ENCODE assay signal across 28 cellular contexts in genomic region chr9:31393240-31393639, GRCh38.
DNase-seq lines count a peak whose midpoint lies in the region; ATAC-seq and TF ChIP-seq lines count a peak whose summit lies in the region.
"Had no signal": no experiment of that assay in that cellular context is flagged by ENCODE, and none has a peak within 500 bp of the region (broad histone marks: within the 10 kb centered on the region; RNA-seq: fewer than 3 reads in every experiment).

No MANE protein-coding gene starts in this region.

- ATAC-seq in T-cell (replicated peaks in 1 of 4) (peak in 2 of 4 experiments; percentile 36 to 40), foreskin keratinocyte (no peak)
- peak; percentile 49 to 65 for ATAC-seq in stimulated activated naive B cell treated with anti-CD40 and anti-IgM and Interleukin-4, amounts not matched to agents 10 μg/mL and 1 μg/mL and 100 μg/mL, for 72 hours (replicated peaks)
- ATAC-seq: activated CD4-positive, alpha-beta T cell treated with anti-CD3 and anti-CD28 coated beads for 36 hours; activated CD8-positive, alpha-beta T cell treated with anti-CD3 and anti-CD28 coated beads, Interleukin-2, amount 10 ng/mL, durations not matched to agents 7 days and 5 days; activated T-helper 17 cell treated with anti-CD3 and anti-CD28 coated beads, Interleukin-2, amount 50 U/mL, for 72 hours; left lobe of liver; sciatic nerve had no signal

- no peak overlapping the region for H3K27ac ChIP-seq in mammary epithelial cell (ENCODE audit: insufficient read depth, low read depth, low read length)
- H3K27ac ChIP-seq in foreskin keratinocyte: peak overlapping the region; percentile 24
- H3K27ac ChIP-seq: neutrophil, prostate gland, tibial artery, vagina had no signal

- H3K4me3 ChIP-seq in mammary epithelial cell (replicated peaks in 1 of 3; ENCODE audit: insufficient read depth in 1 of 3, low read depth in 2 of 3, low read length in 3 of 3): no peak overlapping the region
- H3K4me3 ChIP-seq: prostate gland, tibial artery, vagina had no signal

- H3K4me3 Mint-ChIP-seq in MCF 10A (ENCODE audit: unreplicated experiment) (no peak overlapping the region), T-cell (no peak overlapping the region)
- H3K4me3 Mint-ChIP-seq in stimulated activated naive B cell treated with anti-CD40 and anti-IgM and Interleukin-4, amounts not matched to agents 10 μg/mL and 1 μg/mL and 100 μg/mL, for 72 hours: no peak overlapping the region
- no peak overlapping the region for H3K4me3 Mint-ChIP-seq in T-helper 2 cell treated with Interferon-gamma antibody and Interleukin-4, amounts not matched to agents 5 μg/mL and 100 μg/mL, for 36 hours
- H3K4me3 Mint-ChIP-seq: activated CD4-positive, alpha-beta T cell treated with anti-CD3 and anti-CD28 coated beads for 36 hours; activated CD8-positive, alpha-beta T cell treated with anti-CD3 and anti-CD28 coated beads, Interleukin-2, amount 10 ng/mL, durations not matched to agents 7 days and 5 days; activated naive CD4-positive, alpha-beta T cell treated with anti-CD3 and anti-CD28 coated beads, Interleukin-2, amount 10 ng/mL, durations not matched to agents 7 days and 5 days; activated T-helper 17 cell treated with anti-CD3 and anti-CD28 coated beads, Interleukin-2, amount 50 U/mL, for 72 hours; T-helper 1 cell treated with Interleukin-12 subunit alpha and Interleukin-12 subunit beta and Interleukin-4 antibody, amounts not matched to agents 30 μg/mL and 1 μg/mL, for 36 hours had no signal

- BruUV-seq in mammary epithelial cell (replicated peaks; lab: Mats Ljungman, UMichigan) (no TSS peak), MCF 10A (replicated peaks; lab: Mats Ljungman, UMichigan) (no TSS peak)

- CTCF ChIA-PET in mammary epithelial cell (lab: Charles Lee; ENCODE audit: low non-redundant PET): no interaction called here
- CTCF ChIA-PET in MCF 10A (lab: Yijun Ruan, JAX): interaction anchor here (0.7 kb wide), 1 partner anchor 1272 kb away, joined by 3 read pairs; no protein-coding TSS in a partner anchor
- CTCF ChIA-PET in T-cell (lab: Charles Lee): no interaction called here

- H4K20me1 ChIP-seq in mammary epithelial cell (ENCODE audit: insufficient read depth, low read length): no peaks in the 10 kb centered on the region

- no peak overlapping the region for H3K9ac ChIP-seq in mammary epithelial cell (ENCODE audit: insufficient read depth, low read length)

- no peaks in the 10 kb centered on the region for H3K36me3 Mint-ChIP-seq in MCF 10A (ENCODE audit: insufficient read depth, unreplicated experiment)
- H3K36me3 Mint-ChIP-seq in T-cell: no peaks in the 10 kb centered on the region
- H3K36me3 Mint-ChIP-seq in stimulated activated naive B cell treated with anti-CD40 and anti-IgM and Interleukin-4, amounts not matched to agents 10 μg/mL and 1 μg/mL and 100 μg/mL, for 72 hours: no peaks in the 10 kb centered on the region
- H3K36me3 Mint-ChIP-seq in T-helper 2 cell treated with Interferon-gamma antibody and Interleukin-4, amounts not matched to agents 5 μg/mL and 100 μg/mL, for 36 hours (ENCODE audit: low read depth): no peaks in the 10 kb centered on the region
- H3K36me3 Mint-ChIP-seq: activated naive CD4-positive, alpha-beta T cell treated with anti-CD3 and anti-CD28 coated beads, Interleukin-2, amount 10 ng/mL, durations not matched to agents 7 days and 5 days had no signal

- dilution Hi-C loops in mammary epithelial cell (cut with HindIII; ENCODE audit: low sequenced_read_pairs): no loop called here

- H3K9me3 Mint-ChIP-seq in MCF 10A (ENCODE audit: unreplicated experiment) (no peaks in the 10 kb centered on the region), T-cell (peaks cover 0 to 2% (median 0%) of the 10 kb centered on the region in 3 donors)
- no peaks in the 10 kb centered on the region for H3K9me3 Mint-ChIP-seq in stimulated activated naive B cell treated with anti-CD40 and anti-IgM and Interleukin-4, amounts not matched to agents 10 μg/mL and 1 μg/mL and 100 μg/mL, for 72 hours
- H3K9me3 Mint-ChIP-seq in T-helper 2 cell treated with Interferon-gamma antibody and Interleukin-4, amounts not matched to agents 5 μg/mL and 100 μg/mL, for 36 hours: peaks cover 4% of the 10 kb centered on the region
- H3K9me3 Mint-ChIP-seq: activated naive CD4-positive, alpha-beta T cell treated with anti-CD3 and anti-CD28 coated beads, Interleukin-2, amount 10 ng/mL, durations not matched to agents 7 days and 5 days; T-helper 1 cell treated with Interleukin-12 subunit alpha and Interleukin-12 subunit beta and Interleukin-4 antibody, amounts not matched to agents 30 μg/mL and 1 μg/mL, for 36 hours had no signal

- H3K4me1 ChIP-seq in mammary epithelial cell (ENCODE audit: insufficient read depth, low read length) (no peaks in the 10 kb centered on the region), foreskin keratinocyte (no peaks in the 10 kb centered on the region)
- H3K4me1 ChIP-seq: prostate gland, tibial artery had no signal

- TF ChIP-seq CTCF in mammary epithelial cell (conservative IDR thresholded peaks at IDR 0.05 in 1 of 2, IDR thresholded peaks at IDR 0.05 in 1 of 2; ENCODE audit: extremely low read depth in 1 of 2, insufficient read depth in 1 of 2, low read depth in 1 of 2, low read length in 2 of 2): no peak
- TF ChIP-seq CTCF in MCF 10A (IDR thresholded peaks at IDR 0.05; ENCODE audit: unreplicated experiment): no peak
- no peak for TF ChIP-seq CTCF in foreskin keratinocyte (conservative IDR thresholded peaks at IDR 0.05)

- H3K4me2 ChIP-seq in mammary epithelial cell (ENCODE audit: insufficient read depth, low read depth, low read length): no peak overlapping the region

- POLR2A ChIA-PET in MCF 10A (lab: Yijun Ruan, JAX) (interaction anchor here (0.7 to 1.1 kb wide), 2 partner anchors 69 to 121 kb away, joined by 3 read pairs; no protein-coding TSS in a partner anchor), T-cell (lab: Charles Lee) (interaction anchor here in 1 of 2 donors (0.7 kb wide), 1 partner anchor 51 kb away, joined by 4 read pairs; no protein-coding TSS in a partner anchor)

- in situ Hi-C loops in mammary epithelial cell (cut with MboI; ENCODE audit: low sequenced_read_pairs in 2 of 2): no loop called here

- H3K27me3 Mint-ChIP-seq in MCF 10A (ENCODE audit: insufficient read depth, unreplicated experiment) (no peaks in the 10 kb centered on the region), T-cell (no peaks in the 10 kb centered on the region)
- H3K27me3 Mint-ChIP-seq in stimulated activated naive B cell treated with anti-CD40 and anti-IgM and Interleukin-4, amounts not matched to agents 10 μg/mL and 1 μg/mL and 100 μg/mL, for 72 hours: peaks cover 0 to 6% of the 10 kb centered on the region in 2 donors
- H3K27me3 Mint-ChIP-seq in T-helper 2 cell treated with Interferon-gamma antibody and Interleukin-4, amounts not matched to agents 5 μg/mL and 100 μg/mL, for 36 hours (ENCODE audit: low read depth): no peaks in the 10 kb centered on the region
- H3K27me3 Mint-ChIP-seq: activated CD4-positive, alpha-beta T cell treated with anti-CD3 and anti-CD28 coated beads for 36 hours; activated naive CD4-positive, alpha-beta T cell treated with anti-CD3 and anti-CD28 coated beads, Interleukin-2, amount 10 ng/mL, durations not matched to agents 7 days and 5 days; activated T-helper 17 cell treated with anti-CD3 and anti-CD28 coated beads, Interleukin-2, amount 50 U/mL, for 72 hours had no signal

- peaks cover 10% of the 10 kb centered on the region for H3K4me1 Mint-ChIP-seq in MCF 10A (ENCODE audit: insufficient read depth, unreplicated experiment)
- H3K4me1 Mint-ChIP-seq in T-cell: peaks cover 18 to 24% (median 23%) of the 10 kb centered on the region in 3 donors
- H3K4me1 Mint-ChIP-seq in stimulated activated naive B cell treated with anti-CD40 and anti-IgM and Interleukin-4, amounts not matched to agents 10 μg/mL and 1 μg/mL and 100 μg/mL, for 72 hours: peaks cover 7 to 12% of the 10 kb centered on the region in 2 donors
- peaks cover 7% of the 10 kb centered on the region for H3K4me1 Mint-ChIP-seq in T-helper 2 cell treated with Interferon-gamma antibody and Interleukin-4, amounts not matched to agents 5 μg/mL and 100 μg/mL, for 36 hours (ENCODE audit: low read depth)
- H3K4me1 Mint-ChIP-seq: activated T-helper 17 cell treated with anti-CD3 and anti-CD28 coated beads, Interleukin-2, amount 50 U/mL, for 72 hours had no signal

- DNase-seq in mammary epithelial cell (peak; percentile 18), MCF 10A (ENCODE audit: unreplicated experiment) (no peak), T-cell (no peak), foreskin keratinocyte (peak in 1 of 2 donors; percentile 39), HuH-7 (ENCODE audit: low spot score) (no peak), glomerular visceral epithelial cell (ENCODE audit: extremely low spot score) (no peak)
- DNase-seq in stimulated activated naive B cell treated with anti-CD40 and anti-IgM and Interleukin-4, amounts not matched to agents 10 μg/mL and 1 μg/mL and 100 μg/mL, for 72 hours: no peak
- no peak for DNase-seq in T-helper 2 cell treated with Interferon-gamma antibody and Interleukin-4, amounts not matched to agents 5 μg/mL and 100 μg/mL, for 36 hours (ENCODE audit: low spot score)
- DNase-seq: activated CD4-positive, alpha-beta T cell treated with anti-CD3 and anti-CD28 coated beads for 36 hours; activated CD8-positive, alpha-beta T cell treated with anti-CD3 and anti-CD28 coated beads, Interleukin-2, amount 10 ng/mL, durations not matched to agents 7 days and 5 days; activated naive CD4-positive, alpha-beta T cell treated with anti-CD3 and anti-CD28 coated beads, Interleukin-2, amount 10 ng/mL, durations not matched to agents 7 days and 5 days; amniotic stem cell; brain microvascular endothelial cell; Calu3; GOT3; MM.1S; NCI-H1417 treated with DMSO at 0.1 percent for 48 hours; NCI-H2081; NCI-H446; stimulated activated CD4-positive, alpha-beta T cell treated with anti-CD3 and anti-CD28 coated beads, Interleukin-4, amount 100 ng/mL, for 24 hours; tibial artery had no signal

- H2AFZ ChIP-seq in mammary epithelial cell (ENCODE audit: low read depth, low read length): no peak overlapping the region

- no peaks in the 10 kb centered on the region for H3K79me2 ChIP-seq in mammary epithelial cell (ENCODE audit: insufficient read depth, low read length)

- no peaks in the 10 kb centered on the region for H3K9me3 ChIP-seq in mammary epithelial cell (replicated peaks; ENCODE audit: insufficient read depth, low read length)
- H3K9me3 ChIP-seq: neutrophil, prostate gland, tibial artery, vagina had no signal

- H3K36me3 ChIP-seq in mammary epithelial cell (ENCODE audit: insufficient read depth, low read length): no peaks in the 10 kb centered on the region
- H3K36me3 ChIP-seq: brain microvascular endothelial cell, neutrophil, prostate gland, tibial artery, vagina had no signal

- intact Hi-C loops in mammary epithelial cell (cut with micrococcal nuclease) (no loop called here), MCF 10A (cut with micrococcal nuclease) (no loop called here)

- H3K27ac Mint-ChIP-seq in MCF 10A (ENCODE audit: low read depth, unreplicated experiment) (no peak overlapping the region), T-cell (peak overlapping the region; percentile 2 to 9)
- H3K27ac Mint-ChIP-seq in stimulated activated naive B cell treated with anti-CD40 and anti-IgM and Interleukin-4, amounts not matched to agents 10 μg/mL and 1 μg/mL and 100 μg/mL, for 72 hours: no peak overlapping the region
- H3K27ac Mint-ChIP-seq in T-helper 2 cell treated with Interferon-gamma antibody and Interleukin-4, amounts not matched to agents 5 μg/mL and 100 μg/mL, for 36 hours: no peak overlapping the region
- H3K27ac Mint-ChIP-seq: activated CD4-positive, alpha-beta T cell treated with anti-CD3 and anti-CD28 coated beads for 36 hours; activated CD8-positive, alpha-beta T cell treated with anti-CD3 and anti-CD28 coated beads, Interleukin-2, amount 10 ng/mL, durations not matched to agents 7 days and 5 days; activated naive CD4-positive, alpha-beta T cell treated with anti-CD3 and anti-CD28 coated beads, Interleukin-2, amount 10 ng/mL, durations not matched to agents 7 days and 5 days; activated T-helper 17 cell treated with anti-CD3 and anti-CD28 coated beads, Interleukin-2, amount 50 U/mL, for 72 hours; T-helper 1 cell treated with Interleukin-12 subunit alpha and Interleukin-12 subunit beta and Interleukin-4 antibody, amounts not matched to agents 30 μg/mL and 1 μg/mL, for 36 hours had no signal

- H3K27me3 ChIP-seq in mammary epithelial cell (ENCODE audit: insufficient read depth, low read length) (no peaks in the 10 kb centered on the region), foreskin keratinocyte (no peaks in the 10 kb centered on the region)
- H3K27me3 ChIP-seq: brain microvascular endothelial cell, neutrophil, tibial artery, vagina had no signal

Comparison
In these comparisons a context has a peak if more than half of its experiments do, and no peak if none do; other contexts are left out.
1. H3K27ac Mint-ChIP-seq: peak in T-cell (2 of 2); none in MCF 10A (single experiment), stimulated activated naive B cell treated with anti-CD40 and anti-IgM and Interleukin-4, amounts not matched to agents 10 μg/mL and 1 μg/mL and 100 μg/mL, for 72 hours (single experiment) and T-helper 2 cell treated with Interferon-gamma antibody and Interleukin-4, amounts not matched to agents 5 μg/mL and 100 μg/mL, for 36 hours (single experiment).